Comparison of ENCODE assay signal across 23 cellular contexts in the genomic region with DNA sequence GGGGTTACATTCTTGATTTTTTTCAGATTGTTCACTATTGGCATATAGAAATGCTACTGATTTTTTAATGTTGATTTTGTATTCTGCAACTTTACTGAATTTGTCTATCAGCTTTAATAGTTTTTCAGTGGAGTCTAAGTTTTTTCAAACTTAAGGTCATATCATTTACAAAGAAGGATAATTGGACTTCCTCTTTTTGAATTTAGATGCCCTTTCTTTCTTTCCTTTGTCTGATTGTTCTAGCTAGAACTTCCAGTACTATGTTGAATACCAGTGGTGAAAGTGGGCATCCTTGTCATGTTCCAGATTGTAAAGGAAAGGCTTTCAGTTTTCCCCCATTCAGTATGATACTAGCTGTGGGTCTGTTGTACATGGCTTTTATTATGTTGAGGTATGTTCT. TPM values are rescaled to one million over a fixed set of nuclear protein-coding genes. Genes with fewer than 3 reads are reported as not detected.
DNase-seq lines count a peak whose midpoint lies in the region; ATAC-seq, FAIRE-seq and TF ChIP-seq lines count a peak whose summit lies in the region.
"Had no signal": no experiment of that assay in that cellular context is flagged by ENCODE, and none has a peak within 500 bp of the region (broad histone marks: within the 10 kb centered on the region; RNA-seq: fewer than 3 reads in every experiment).

No MANE protein-coding gene starts in this region.

- no TSS peak for BruUV-seq in GM12878 (replicated peaks; lab: Mats Ljungman, UMichigan)

- no peaks in the 10 kb centered on the region for H3K9me3 ChIP-seq in GM12878 (replicated peaks; ENCODE audit: control insufficient read depth, insufficient read depth, low read length)
- H3K9me3 ChIP-seq in Karpas-422 (ENCODE audit: low read length): no peaks in the 10 kb centered on the region
- H3K9me3 ChIP-seq: A549, BE2C had no signal

- H3K79me2 ChIP-seq in GM12878 (ENCODE audit: control insufficient read depth, insufficient read depth, low read length) (no peaks in the 10 kb centered on the region), Karpas-422 (ENCODE audit: low read length) (0 out of 2 replicates have a peak, but pooled peaks cover 4% of the 10 kb centered on the region)

- H3K9ac ChIP-seq in GM12878 (ENCODE audit: control insufficient read depth, insufficient read depth, low read length): no peak overlapping the region
- H3K9ac ChIP-seq in Karpas-422 (ENCODE audit: low read length): no peak overlapping the region
- H3K9ac ChIP-seq: BLaER1 treated with 17β-estradiol and CSF1 and Interleukin-3, amounts not matched to agents 10 nM and 100 nM; GM23248 had no signal

- no peak for TF ChIP-seq RAD21 in GM12878 (IDR thresholded peaks at IDR 0.05; ENCODE audit: insufficient read depth, low read depth, low read length)

- intact Hi-C loops in GM12878 (cut with micrococcal nuclease; ENCODE audit: unreplicated experiment): no loop called here

- H4K20me1 ChIP-seq in GM12878 (ENCODE audit: control insufficient read depth, insufficient read depth) (no peaks in the 10 kb centered on the region), Karpas-422 (ENCODE audit: insufficient read depth, low read depth, low read length) (no peaks in the 10 kb centered on the region)
- H4K20me1 ChIP-seq: BLaER1 treated with 17β-estradiol and CSF1 and Interleukin-3, amounts not matched to agents 10 nM and 100 nM had no signal

- no peak for TF ChIP-seq POLR2A in GM12878 (IDR thresholded peaks at IDR 0.05; ENCODE audit: low read depth, low read length)

- RAD21 ChIA-PET in GM12878 (lab: Charles Lee; ENCODE audit: unreplicated experiment): no interaction called here

- SMC1A ChIA-PET in GM12878 (lab: Charles Lee; ENCODE audit: uncharacterized antibody, unreplicated experiment): interaction anchor here (0.8 to 1.2 kb wide), 3 partner anchors 9 to 224 kb away, joined by 3 read pairs; no protein-coding TSS in a partner anchor

- TF ChIP-seq CTCF in GM12878 (IDR thresholded peaks at IDR 0.05 in 2 of 3, conservative IDR thresholded peaks at IDR 0.05 in 1 of 3; ENCODE audit: control insufficient read depth in 2 of 3, extremely low read depth in 1 of 3, insufficient read depth in 1 of 3, low read depth in 3 of 3, low read length in 3 of 3): no peak

- H2AFZ ChIP-seq in GM12878 (ENCODE audit: control insufficient read depth, low read depth, low read length): no peak overlapping the region
- no peak overlapping the region for H2AFZ ChIP-seq in Karpas-422 (ENCODE audit: low read length)
- H2AFZ ChIP-seq: GM23248 had no signal

- H3K4me2 ChIP-seq in GM12878 (ENCODE audit: control insufficient read depth, insufficient read depth) (no peak overlapping the region), Karpas-422 (ENCODE audit: low read depth, low read length, poor library complexity, severe bottlenecking) (no peak overlapping the region)
- H3K4me2 ChIP-seq: A549; BLaER1 treated with 17β-estradiol and CSF1 and Interleukin-3, amounts not matched to agents 10 nM and 100 nM had no signal

- TF ChIP-seq EP300 in GM12878 (IDR thresholded peaks at IDR 0.05; ENCODE audit: borderline replicate concordance in 1 of 2, control insufficient read depth in 1 of 2, low read depth in 2 of 2, low read length in 2 of 2): no peak

- CTCF ChIA-PET in GM12878 (lab: Yijun Ruan, JAX): interaction anchor here (0.6 to 1.2 kb wide), 2 partner anchors 37 to 113 kb away, joined by 3 to 4 read pairs; no protein-coding TSS in a partner anchor

- H3K9me2 ChIP-seq in Karpas-422 (replicated peaks; ENCODE audit: insufficient read depth, low read length): no peaks in the 10 kb centered on the region

- H3K4me3 ChIP-seq in GM12878 (no peak overlapping the region), Karpas-422 (ENCODE audit: low read length) (no peak overlapping the region)
- H3K4me3 ChIP-seq: A549; BLaER1 treated with 17β-estradiol and CSF1 and Interleukin-3, amounts not matched to agents 10 nM and 100 nM; GM23248 had no signal

- in situ Hi-C loops in GM12878 (cut with MboI): no loop called here

- H3K36me3 ChIP-seq in GM12878 (ENCODE audit: control insufficient read depth in 2 of 2, insufficient read depth in 2 of 2, low read length in 1 of 2): no peaks in the 10 kb centered on the region
- H3K36me3 ChIP-seq in Karpas-422 (ENCODE audit: insufficient read depth, low read length): peaks cover 3% of the 10 kb centered on the region; the same call in 1 of the 2 replicates
- H3K36me3 ChIP-seq: BE2C had no signal

- H3K4me1 ChIP-seq in GM12878 (ENCODE audit: control insufficient read depth, insufficient read depth, low read length): no peaks in the 10 kb centered on the region
- H3K4me1 ChIP-seq in Karpas-422 (ENCODE audit: low read length): peaks cover 8% of the 10 kb centered on the region
- H3K4me1 ChIP-seq: BE2C; BLaER1 treated with 17β-estradiol and CSF1 and Interleukin-3, amounts not matched to agents 10 nM and 100 nM had no signal

- no peak overlapping the region for H3K27ac ChIP-seq in GM12878 (ENCODE audit: control insufficient read depth, insufficient read depth)
- no peak overlapping the region for H3K27ac ChIP-seq in Karpas-422 (ENCODE audit: low read length)
- H3K27ac ChIP-seq: A549; BLaER1 treated with 17β-estradiol and CSF1 and Interleukin-3, amounts not matched to agents 10 nM and 100 nM; GM23248 had no signal

- no peak for ATAC-seq in GM12878
- ATAC-seq: A549 had no signal

- H3K27me3 ChIP-seq in GM12878 (replicated peaks in 1 of 2; ENCODE audit: control insufficient read depth in 2 of 2, insufficient read depth in 2 of 2, low read length in 1 of 2): no peaks in the 10 kb centered on the region
- H3K27me3 ChIP-seq in Karpas-422 (ENCODE audit: low read length): no peaks in the 10 kb centered on the region
- H3K27me3 ChIP-seq: BE2C; BLaER1 treated with 17β-estradiol and CSF1 and Interleukin-3, amounts not matched to agents 10 nM and 100 nM had no signal

- DNase-seq in NOMO-1 treated with DMSO at 0.1 percent for 48 hours (lab: John Stamatoyannopoulos, UW; ENCODE audit: unreplicated experiment) (peak; percentile 11), NOMO-1 treated with dmso at 0.1 percent for 144 hours (lab: John Stamatoyannopoulos, UW; ENCODE audit: unreplicated experiment) (no peak), MV-4-11 (lab: John Stamatoyannopoulos, UW) (peak; percentile 2), GM12878 (ENCODE audit: low read depth, low spot score) (no peak), Karpas-422 (no peak), NCI-H1092 (lab: John Stamatoyannopoulos, UW) (no peak)
- DNase-seq: 8988T; ACHN; AML-193; BE2C; Calu3; CD4-positive, alpha-beta T cell; COR-L47; DMS53; DMS79 treated with DMSO at 0.1 percent for 48 hours; GF-D8; GM23248; H7; HCEC 1CT had no signal

- POLR2A ChIA-PET in GM12878 (lab: Charles Lee): no interaction called here

- FAIRE-seq in GM12878 (lab: Jason Lieb, UNC): no peak
- FAIRE-seq: A549, GM19239, H1 had no signal

TF ChIP-seq in GM12878, 131 proteins besides CTCF, POLR2A, EP300 and RAD21:
- no peak for TF ChIP-seq CBX5 (IDR thresholded peaks at IDR 0.05; ENCODE audit: low read depth)
- peak; percentile 43; the same call in 1 of the 2 replicates for TF ChIP-seq SPI1 (IDR thresholded peaks at IDR 0.05; ENCODE audit: borderline replicate concordance, insufficient read depth, low read depth, low read length)

RNA-seq across cellular contexts. Expression of a gene that starts 49.3 kb away (rescaled TPM):
- total RNA-seq in GM12878 (2013; cell fraction: nucleolus; rRNA removed): 601 and 605 TPM in 2 replicates
- total RNA-seq in GM12878 (2014; rRNA removed) (100 and 132 TPM in 2 replicates), GM12878 (2014; rRNA removed; fragmentation: Illumina TruSeq; extraction: Trizol) (75.6 and 83.4 TPM in 2 replicates), GM12878 (2021) (54.9 and 59.0 TPM in 2 replicates)
- 21.7 TPM for polyA plus RNA-seq in GM12878 (2011; ENCODE audit: low read depth)
- polyA plus RNA-seq in GM12878 (2011; rRNA removed) (64.4 and 91.3 TPM in 2 replicates), GM12878 (2014; fragmentation: Illumina TruSeq; extraction: Trizol) (81.2 and 111 TPM in 2 replicates), GM12878 (2014; fragmentation: Nextera tagmentation; extraction: Ambion mirVana) (10 to 100 TPM; 30.7 to 31.6 TPM), GM12878 (2014; rRNA removed) (63.9 and 69.3 TPM in 2 replicates), GM12878 (2016; fragmentation: Nextera tagmentation; extraction: Ambion mirVana) (10 to 100 TPM; 49.7 to 56.1 TPM)
- polyA plus RNA-seq in GM12878 (2011; cell fraction: cytosol; rRNA removed): 22.4 and 24.3 TPM in 2 replicates
- 128 and 135 TPM in 2 replicates for polyA plus RNA-seq in GM12878 (2011; cell fraction: nucleus; rRNA removed)
- 40.9 and 41.8 TPM in 2 replicates for polyA plus RNA-seq in GM12878 (2012)
- 65.1 and 82.5 TPM in 2 replicates for polyA minus RNA-seq in GM12878 (2011; rRNA and poly(A)+ RNA removed)
- 24.7 and 39.1 TPM in 2 replicates for polyA minus RNA-seq in GM12878 (2011; cell fraction: cytosol; rRNA and poly(A)+ RNA removed)
- 210 and 315 TPM in 2 replicates for polyA minus RNA-seq in GM12878 (2011; cell fraction: nucleus; rRNA and poly(A)+ RNA removed)
- total RNA-seq in Karpas-422 (2014; rRNA removed; shearing (Covaris generic); ENCODE audit: low replicate concordance): 180 and 226 TPM in 2 replicates

Comparison
In these comparisons a context has a peak if more than half of its experiments do, and no peak if none do; other contexts are left out.
1. DNase-seq: peak in NOMO-1 treated with DMSO at 0.1 percent for 48 hours (single experiment) and MV-4-11 (single experiment); none in NOMO-1 treated with dmso at 0.1 percent for 144 hours (single experiment), GM12878 (single experiment), Karpas-422 (single experiment) and NCI-H1092 (single experiment).